8 cellular contexts compared by ENCODE assay signal in genomic region chr2:164840930-164841718, GRCh38. TPM values are rescaled to one million over a fixed set of nuclear protein-coding genes. Genes with fewer than 3 reads are reported as not detected.
A peak's percentile ranks its signal among the peaks of the same experiment; 100 is the strongest.
DNase-seq lines count a peak whose midpoint lies in the region; ATAC-seq and TF ChIP-seq lines count a peak whose summit lies in the region.

No MANE protein-coding gene starts in this region.

- H3K4me3 ChIP-seq in H7 (ENCODE audit: insufficient read depth, low read depth, low read length), result peak overlapping the region; percentile 79
- peak overlapping the region; percentile 55 to 88 (median 75) for H3K4me3 ChIP-seq in dorsolateral prefrontal cortex
- peak overlapping the region; percentile 79 to 95 (median 80) for H3K4me3 ChIP-seq in liver (ENCODE audit: low read depth in 1 of 3, low read length in 3 of 3)

- peak overlapping the region; percentile 94 to 97 for H3K4me3 Mint-ChIP-seq in stimulated activated naive B cell treated with anti-CD40 and anti-IgM and Interleukin-4, amounts not matched to agents 10 μg/mL and 1 μg/mL and 100 μg/mL, for 72 hours

- H3K36me3 Mint-ChIP-seq in stimulated activated naive B cell treated with anti-CD40 and anti-IgM and Interleukin-4, amounts not matched to agents 10 μg/mL and 1 μg/mL and 100 μg/mL, for 72 hours, result peaks cover 3 to 6% of the 10 kb centered on the region in 2 donors

- WGBS in liver, result under 1% methylated on average over 90 of the region's 90 CpGs

- ATAC-seq in stimulated activated naive B cell treated with anti-CD40 and anti-IgM and Interleukin-4, amounts not matched to agents 10 μg/mL and 1 μg/mL and 100 μg/mL, for 72 hours (replicated peaks), result peak; percentile 81 to 84

- peaks cover 18% of the 10 kb centered on the region for H3K27me3 ChIP-seq in H7 (ENCODE audit: control insufficient read depth, insufficient read depth, low read length)
- H3K27me3 ChIP-seq in dorsolateral prefrontal cortex, result peaks cover 0 to 8% (median 0%) of the 10 kb centered on the region in 45 donors
- H3K27me3 ChIP-seq in liver (ENCODE audit: control insufficient read depth in 4 of 4, insufficient read depth in 4 of 4, low read length in 3 of 4), result no peaks in the 10 kb centered on the region

- peak; percentile 24 for DNase-seq in SIG-M5 treated with dmso at 0.1 percent for 504 hours (lab: John Stamatoyannopoulos, UW; ENCODE audit: unreplicated experiment)
- DNase-seq in SIG-M5 (lab: John Stamatoyannopoulos, UW), result no peak
- DNase-seq in H7, result peak; percentile 85
- peak; percentile 75 for DNase-seq in LHCN-M2 (ENCODE audit: low read depth)
- DNase-seq in SW480 (ENCODE audit: low spot score), result peak; percentile 82
- DNase-seq in dorsolateral prefrontal cortex, result peak in 5 of 10 donors; percentile 20 to 55 (median 28)
- peak; percentile 68 for DNase-seq in stimulated activated naive B cell treated with anti-CD40 and anti-IgM and Interleukin-4, amounts not matched to agents 10 μg/mL and 1 μg/mL and 100 μg/mL, for 72 hours

- H3K9me3 Mint-ChIP-seq in stimulated activated naive B cell treated with anti-CD40 and anti-IgM and Interleukin-4, amounts not matched to agents 10 μg/mL and 1 μg/mL and 100 μg/mL, for 72 hours, result no peaks in the 10 kb centered on the region

- H3K9me3 ChIP-seq in liver (ENCODE audit: control insufficient read depth in 4 of 4, low read length in 3 of 4), result no peaks in the 10 kb centered on the region

- peaks cover 0 to 27% (median 20%) of the 10 kb centered on the region in 4 donors for H3K4me1 ChIP-seq in liver (ENCODE audit: control insufficient read depth in 4 of 4, insufficient read depth in 4 of 4, low read length in 3 of 4)

- peak in 4 of 56 donors; percentile 7 to 22 (median 15) for TF ChIP-seq CTCF in dorsolateral prefrontal cortex (IDR thresholded peaks at IDR 0.05 in 54 of 56, conservative IDR thresholded peaks at IDR 0.05 in 2 of 56; ENCODE audit: low read depth in 1 of 56, partially characterized antibody in 56 of 56)
- TF ChIP-seq CTCF in liver (IDR thresholded peaks at IDR 0.05; ENCODE audit: low read depth, low read length, missing input control), result peak; percentile 3

- no peaks in the 10 kb centered on the region for H3K27me3 Mint-ChIP-seq in stimulated activated naive B cell treated with anti-CD40 and anti-IgM and Interleukin-4, amounts not matched to agents 10 μg/mL and 1 μg/mL and 100 μg/mL, for 72 hours

- TF ChIP-seq RAD21 in liver (IDR thresholded peaks at IDR 0.05), result peak in 1 of 2 donors; percentile 58

- H3K27ac ChIP-seq in dorsolateral prefrontal cortex, result peak overlapping the region in 58 of 59 donors; percentile 26 to 98 (median 86)
- peak overlapping the region; percentile 91 to 97 for H3K27ac ChIP-seq in liver (ENCODE audit: low read depth in 1 of 2, low read length in 2 of 2)

- H3K27ac Mint-ChIP-seq in stimulated activated naive B cell treated with anti-CD40 and anti-IgM and Interleukin-4, amounts not matched to agents 10 μg/mL and 1 μg/mL and 100 μg/mL, for 72 hours, result peak overlapping the region; percentile 94

- no peaks in the 10 kb centered on the region for H3K36me3 ChIP-seq in H7 (replicated peaks; ENCODE audit: control insufficient read depth, insufficient read depth, low read length)
- H3K36me3 ChIP-seq in liver (ENCODE audit: control insufficient read depth in 4 of 4, insufficient read depth in 3 of 4, low read depth in 1 of 4, low read length in 3 of 4), result no peaks in the 10 kb centered on the region

- H3K9ac ChIP-seq in liver (ENCODE audit: low read depth in 1 of 2, low read length in 2 of 2), result peak overlapping the region; percentile 89 to 93

- H3K4me1 Mint-ChIP-seq in stimulated activated naive B cell treated with anti-CD40 and anti-IgM and Interleukin-4, amounts not matched to agents 10 μg/mL and 1 μg/mL and 100 μg/mL, for 72 hours, result peaks cover 23 to 40% of the 10 kb centered on the region in 2 donors

- intact Hi-C loops in dorsolateral prefrontal cortex (cut with DNase I), result no loop called here

TF ChIP-seq in liver, 16 proteins besides CTCF, POLR2A, EP300 and RAD21:
- TF ChIP-seq YY1 (IDR thresholded peaks at IDR 0.05) (peak; percentile 89), ATF3 (IDR thresholded peaks at IDR 0.05) (no peak)

RNA-seq across cellular contexts. Expression of gene COBLL1, which starts 0.5 kb away (rescaled TPM):
- 2.6 and 3.5 TPM in 2 replicates for total RNA-seq in H7 (2014; rRNA removed; shearing (Covaris generic))
- total RNA-seq in LHCN-M2 (2014; rRNA removed) (2.0 and 4.0 TPM in 2 replicates), dorsolateral prefrontal cortex (10 to 100 TPM; 11.3 to 54.1 (median 24.6) TPM), liver (100 to 1,000 TPM in 1 of 2 donors, 10 to 100 TPM in 1; 16.3 to 114 TPM)
- 2.8 TPM for polyA plus RNA-seq in LHCN-M2 (2012)
- polyA plus RNA-seq in liver, result 10 to 100 TPM; 23.2 to 49.6 TPM
